In the genomic region with DNA sequence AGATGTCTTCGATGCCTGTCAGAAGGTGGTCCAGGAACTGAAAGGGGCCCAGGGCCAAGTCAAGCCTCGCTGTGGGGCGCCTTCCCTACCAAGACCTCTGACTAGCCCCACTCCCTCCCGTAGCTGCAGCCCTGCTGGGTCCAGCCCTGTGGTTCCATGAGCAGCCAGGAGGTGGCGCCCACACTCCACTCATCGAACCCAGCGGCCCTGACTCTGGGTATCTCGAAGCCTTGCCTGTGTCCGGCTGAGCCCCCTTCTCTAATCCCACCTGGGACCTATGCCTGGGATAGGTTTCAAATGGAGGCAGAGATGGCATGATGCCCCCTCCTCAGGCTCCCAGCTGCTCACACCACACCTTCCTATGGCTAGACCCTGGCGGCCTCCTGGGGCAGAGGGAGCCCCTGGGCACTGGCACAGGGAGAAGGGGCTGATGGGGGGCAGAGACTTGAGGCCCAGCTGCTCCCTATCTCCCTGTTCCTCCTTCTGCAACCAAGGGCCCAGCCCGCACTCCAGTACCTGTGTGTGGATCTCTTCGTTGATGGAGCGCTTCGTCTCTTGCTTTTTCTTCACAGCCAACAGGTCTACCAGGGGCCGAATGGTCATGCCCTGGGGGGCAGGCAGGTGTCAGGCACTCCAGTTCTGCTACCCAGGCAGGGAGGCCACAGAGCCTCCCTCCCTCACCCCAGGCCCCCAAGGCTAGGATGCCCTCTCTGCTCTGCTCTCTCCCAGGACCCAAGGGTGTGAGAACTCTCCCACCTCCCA, we compare ENCODE assay signal across 8 cellular contexts. TPM values are rescaled to one million over a fixed set of nuclear protein-coding genes. Genes with fewer than 3 reads are reported as not detected.
DNase-seq lines count a peak whose midpoint lies in the region; ATAC-seq and TF ChIP-seq lines count a peak whose summit lies in the region.

No MANE protein-coding gene starts in this region.

- peak overlapping the region in 1 of 2 experiments; percentile 41 for H3K18ac ChIP-seq in mesenchymal stem cell (ENCODE audit: low read depth in 1 of 2, low read length in 2 of 2)

- H3K9me3 Mint-ChIP-seq in activated CD4-positive, alpha-beta memory T cell treated with anti-CD3 and anti-CD28 coated beads for 36 hours: no peaks in the 10 kb centered on the region

- DNase-seq in A673 (ENCODE audit: low spot score): peak; percentile 74
- peak; percentile 47 for DNase-seq in NCI-H2227 treated with DMSO at 0.1 percent for 48 hours (lab: John Stamatoyannopoulos, UW)
- DNase-seq in activated CD4-positive, alpha-beta memory T cell treated with anti-CD3 and anti-CD28 coated beads for 36 hours: peak; percentile 87
- peak; percentile 75 to 92 (median 87) for DNase-seq in dorsolateral prefrontal cortex
- peak; percentile 63 for DNase-seq in mesenchymal stem cell
- peak; percentile 62 to 67 for DNase-seq in stimulated activated CD8-positive, alpha-beta memory T cell treated with anti-CD3 and anti-CD28 coated beads, Interleukin-4, amount 100 ng/mL, for 1 hour (ENCODE audit: low read depth in 2 of 2, low spot score in 1 of 2)

- CTCF ChIA-PET in A673 (lab: Charles Lee): interaction anchor here (0.5 to 4.0 kb wide), 5 partner anchors 12 to 473 kb away, joined by 3 to 34 read pairs (median 10); no protein-coding TSS in a partner anchor
- CTCF ChIA-PET in activated CD4-positive, alpha-beta memory T cell treated with anti-CD3 and anti-CD28 coated beads for 36 hours (lab: Charles Lee): interaction anchor here (0.6 to 14.6 kb wide), 36 partner anchors 9 to 547 kb away, joined by 3 to 366 read pairs (median 4); a partner anchor contains a TSS

- ATAC-seq in GM21737 (IDR thresholded peaks at IDR 0.05; ENCODE audit: unreplicated experiment): no peak

- H3K9me3 ChIP-seq in A673 (ENCODE audit: low read depth, low read length, poor library complexity, severe bottlenecking): no peaks in the 10 kb centered on the region
- no peaks in the 10 kb centered on the region for H3K9me3 ChIP-seq in mesenchymal stem cell (ENCODE audit: control insufficient read depth, low read length)

- H3K23ac ChIP-seq in mesenchymal stem cell (ENCODE audit: low read length in 2 of 2): no peak overlapping the region

- H3K4me1 ChIP-seq in A673 (ENCODE audit: insufficient read depth, low read length, poor library complexity, severe bottlenecking) (peaks cover 16% of the 10 kb centered on the region), mesenchymal stem cell (ENCODE audit: control insufficient read depth, insufficient read depth, low read depth, low read length) (peaks cover 24% of the 10 kb centered on the region)

- H2AK5ac ChIP-seq in mesenchymal stem cell (ENCODE audit: low read length, severe bottlenecking): no peak overlapping the region

- H3K27me3 ChIP-seq in A673 (replicated peaks; ENCODE audit: insufficient read depth, low read depth, low read length, poor library complexity) (no peaks in the 10 kb centered on the region), dorsolateral prefrontal cortex (no peaks in the 10 kb centered on the region), mesenchymal stem cell (ENCODE audit: control insufficient read depth in 1 of 2, insufficient read depth in 1 of 2, low read length in 2 of 2) (no peaks in the 10 kb centered on the region)

- TF ChIP-seq CTCF in A673 (conservative IDR thresholded peaks at IDR 0.05; ENCODE audit: low read depth, low read length): peak; percentile 96
- peak; percentile 99 for TF ChIP-seq CTCF in GM12875 (IDR thresholded peaks at IDR 0.05; ENCODE audit: borderline replicate concordance, insufficient read depth, low read depth, low read length)
- peak in 55 of 56 donors; percentile 77 to 100 (median 98) for TF ChIP-seq CTCF in dorsolateral prefrontal cortex (IDR thresholded peaks at IDR 0.05 in 54 of 56, conservative IDR thresholded peaks at IDR 0.05 in 2 of 56; ENCODE audit: low read depth in 1 of 56, partially characterized antibody in 56 of 56)

- H2BK120ac ChIP-seq in mesenchymal stem cell (ENCODE audit: low read depth, low read length): no peak overlapping the region

- BruUV-seq in A673 (replicated peaks; lab: Mats Ljungman, UMichigan): no TSS peak

- H3K14ac ChIP-seq in mesenchymal stem cell (ENCODE audit: low read length in 2 of 2): no peak overlapping the region

- H3K36me3 ChIP-seq in A673 (ENCODE audit: insufficient read depth, low read length, poor library complexity, severe bottlenecking) (no peaks in the 10 kb centered on the region), mesenchymal stem cell (ENCODE audit: control insufficient read depth in 1 of 2, insufficient read depth in 2 of 2, low read depth in 1 of 2, low read length in 2 of 2) (peaks cover 27 to 36% of the 10 kb centered on the region in 2 experiments)

- WGBS in mesenchymal stem cell: 77% methylated on average over 7 of the region's 15 CpGs

- H3K4me2 ChIP-seq in mesenchymal stem cell (ENCODE audit: low read length, poor library complexity, severe bottlenecking): no peak overlapping the region

- H3K4me3 Mint-ChIP-seq in activated CD4-positive, alpha-beta memory T cell treated with anti-CD3 and anti-CD28 coated beads for 36 hours: no peak overlapping the region

- H4K8ac ChIP-seq in mesenchymal stem cell (ENCODE audit: low read length): peak overlapping the region; percentile 45

- H2BK15ac ChIP-seq in mesenchymal stem cell (ENCODE audit: low read depth, poor library complexity, severe bottlenecking): no peak overlapping the region

- H3K36me3 Mint-ChIP-seq in activated CD4-positive, alpha-beta memory T cell treated with anti-CD3 and anti-CD28 coated beads for 36 hours: peaks cover 8% of the 10 kb centered on the region

- no peak overlapping the region for H3K4ac ChIP-seq in mesenchymal stem cell (ENCODE audit: low read depth in 1 of 2, low read length in 2 of 2)

- H3K4me3 ChIP-seq in A673 (ENCODE audit: low read depth, low read length, poor library complexity, severe bottlenecking) (no peak overlapping the region), GM12875 (ENCODE audit: low read depth, low read length) (no peak overlapping the region), dorsolateral prefrontal cortex (peak overlapping the region in 3 of 59 donors; percentile 0 to 44 (median 3)), mesenchymal stem cell (ENCODE audit: insufficient read depth in 1 of 2, low read depth in 1 of 2, low read length in 2 of 2) (no peak overlapping the region)

- no peak overlapping the region for H3K9ac ChIP-seq in mesenchymal stem cell (ENCODE audit: low read length)

- no peaks in the 10 kb centered on the region for H3K27me3 Mint-ChIP-seq in activated CD4-positive, alpha-beta memory T cell treated with anti-CD3 and anti-CD28 coated beads for 36 hours

- no peak overlapping the region for H2BK5ac ChIP-seq in mesenchymal stem cell (ENCODE audit: low read depth, low read length, poor library complexity, severe bottlenecking)

- no peak overlapping the region for H3K27ac ChIP-seq in A673 (ENCODE audit: low read depth, low read length, poor library complexity, severe bottlenecking)
- H3K27ac ChIP-seq in dorsolateral prefrontal cortex: peak overlapping the region in 25 of 59 donors; percentile 7 to 67 (median 49)
- H3K27ac ChIP-seq in mesenchymal stem cell (ENCODE audit: low read length, poor library complexity, severe bottlenecking): no peak overlapping the region

- POLR2A ChIA-PET in A673 (lab: Charles Lee; ENCODE audit: low non-redundant PET): no interaction called here
- POLR2A ChIA-PET in activated CD4-positive, alpha-beta memory T cell treated with anti-CD3 and anti-CD28 coated beads for 36 hours (lab: Charles Lee): no interaction called here

- H3K27ac Mint-ChIP-seq in activated CD4-positive, alpha-beta memory T cell treated with anti-CD3 and anti-CD28 coated beads for 36 hours: no peak overlapping the region

- peaks cover 15% of the 10 kb centered on the region for H3K4me1 Mint-ChIP-seq in activated CD4-positive, alpha-beta memory T cell treated with anti-CD3 and anti-CD28 coated beads for 36 hours (ENCODE audit: low read depth)

- H2BK12ac ChIP-seq in mesenchymal stem cell (ENCODE audit: low read length in 2 of 2): peak overlapping the region in 1 of 2 experiments; percentile 79

- intact Hi-C loops in A673 (cut with micrococcal nuclease; ENCODE audit: unreplicated experiment): loop anchor here (1.0 to 2.0 kb wide), 2 partner anchors 96 to 181 kb away; no protein-coding TSS in a partner anchor
- intact Hi-C loops in activated CD4-positive, alpha-beta memory T cell treated with anti-CD3 and anti-CD28 coated beads for 36 hours (cut with micrococcal nuclease): loop anchor here (1.0 kb wide), 2 partner anchors 95 to 181 kb away; no protein-coding TSS in a partner anchor
- intact Hi-C loops in dorsolateral prefrontal cortex (cut with DNase I): loop anchor here (1.0 to 10.0 kb wide), 4 partner anchors 52 to 504 kb away; a partner anchor contains a TSS

- H4K91ac ChIP-seq in mesenchymal stem cell (ENCODE audit: low read length): peak overlapping the region; percentile 73

- H2AFZ ChIP-seq in mesenchymal stem cell (ENCODE audit: low read depth, low read length): no peak overlapping the region

- no peaks in the 10 kb centered on the region for H3K79me1 ChIP-seq in mesenchymal stem cell (replicated peaks; ENCODE audit: low read length, poor library complexity, severe bottlenecking)

RNA-seq across cellular contexts. Expression of a gene that starts 52.0 kb away (rescaled TPM):
- total RNA-seq in A673 (2021): 27.0 and 30.2 TPM in 2 replicates
- 10 to 100 TPM; 16.0 to 17.8 TPM for total RNA-seq in activated CD4-positive, alpha-beta memory T cell treated with anti-CD3 and anti-CD28 coated beads for 36 hours
- total RNA-seq in dorsolateral prefrontal cortex: 10 to 100 TPM; 16.2 to 58.9 (median 38.4) TPM
- 37.0 TPM for polyA plus RNA-seq in mesenchymal stem cell (2013, experiment 1 of 2)
- 36.1 TPM for polyA plus RNA-seq in mesenchymal stem cell (2013, experiment 2 of 2)
